In genomic region chr1:6437017-6437700, GRCh38 we compare ENCODE assay signal across 3 cellular contexts. TPM values are rescaled to one million over a fixed set of nuclear protein-coding genes. Genes with fewer than 3 reads are reported as not detected.
A peak's percentile ranks its signal among the peaks of the same experiment; 100 is the strongest.
DNase-seq lines count a peak whose midpoint lies in the region; TF ChIP-seq lines count a peak whose summit lies in the region.
"Not testable (repeated sequence)": the region's sequence is repeated elsewhere in the genome, so short reads cannot be mapped to it uniquely, and the experiment has no call there.
"Had no signal": no experiment of that assay in that cellular context is flagged by ENCODE, and none has a peak within 500 bp of the region (broad histone marks: within the 10 kb centered on the region; RNA-seq: fewer than 3 reads in every experiment).

No MANE protein-coding gene starts in this region.

- not testable (repeated sequence) for H3K27ac Mint-ChIP-seq in progenitor cell of endocrine pancreas

- H3K9me3 Mint-ChIP-seq in progenitor cell of endocrine pancreas (ENCODE audit: low read depth): not testable (repeated sequence)

- DNase-seq in NCI-H69 (lab: John Stamatoyannopoulos, UW): peak; percentile 69
- DNase-seq in progenitor cell of endocrine pancreas (ENCODE audit: low spot score, unreplicated experiment): not testable (repeated sequence)

- peaks cover 38% of the 10 kb centered on the region for H3K27me3 Mint-ChIP-seq in progenitor cell of endocrine pancreas

- not testable (repeated sequence) for H3K36me3 Mint-ChIP-seq in progenitor cell of endocrine pancreas (ENCODE audit: insufficient read depth)

- peak; percentile 10 for TF ChIP-seq CTCF in progenitor cell of endocrine pancreas (IDR thresholded peaks at IDR 0.05; ENCODE audit: unreplicated experiment)

- H3K4me1 Mint-ChIP-seq in progenitor cell of endocrine pancreas (ENCODE audit: low read depth): not testable (repeated sequence)

- not testable (repeated sequence) for H3K4me3 Mint-ChIP-seq in progenitor cell of endocrine pancreas (ENCODE audit: low read depth)

RNA-seq across cellular contexts. Expression of gene ESPN, which starts 12.6 kb away (rescaled TPM):
- 49.5 and 54.0 TPM in 2 replicates for total RNA-seq in progenitor cell of endocrine pancreas

RNA-seq across cellular contexts. Expression of gene HES2, which starts 17.4 kb away (rescaled TPM):
- total RNA-seq in progenitor cell of endocrine pancreas: 0.07 and 0.12 TPM in 2 replicates
- total RNA-seq: T-helper 17 cell had no signal

RNA-seq across cellular contexts. Expression of gene TNFRSF25, which starts 28.8 kb away (rescaled TPM):
- total RNA-seq in progenitor cell of endocrine pancreas: 68.3 and 68.9 TPM in 2 replicates

RNA-seq across cellular contexts. Expression of gene ACOT7, which starts 43.6 kb away (rescaled TPM):
- 30.2 and 30.3 TPM in 2 replicates for total RNA-seq in progenitor cell of endocrine pancreas

RNA-seq across cellular contexts. Expression of gene PLEKHG5, which starts 54.3 kb away (rescaled TPM):
- 72.3 and 77.0 TPM in 2 replicates for total RNA-seq in progenitor cell of endocrine pancreas
